22 cellular contexts compared by ENCODE assay signal in genomic region chr11:84420261-84420660, GRCh38.
A peak's percentile ranks its signal among the peaks of the same experiment; 100 is the strongest.
DNase-seq lines count a peak whose midpoint lies in the region; ATAC-seq and TF ChIP-seq lines count a peak whose summit lies in the region.
"Had no signal": no experiment of that assay in that cellular context is flagged by ENCODE, and none has a peak within 500 bp of the region (broad histone marks: within the 10 kb centered on the region; RNA-seq: fewer than 3 reads in every experiment).

No MANE protein-coding gene starts in this region.

- no peak for TF ChIP-seq CTCF in AG09309 (IDR thresholded peaks at IDR 0.05; ENCODE audit: control insufficient read depth, insufficient read depth, low read depth, low read length, missing control alignments)
- no peak for TF ChIP-seq CTCF in WTC11 (IDR thresholded peaks at IDR 0.05)
- no peak for TF ChIP-seq CTCF in fibroblast of the aortic adventitia (IDR thresholded peaks at IDR 0.05; ENCODE audit: insufficient read depth, low read length)

- POLR2A ChIA-PET in WTC11 (lab: Charles Lee): interaction anchor here (0.6 kb wide), 1 partner anchor 138 kb away, joined by 3 read pairs; no protein-coding TSS in a partner anchor

- CTCF ChIA-PET in WTC11 (lab: Charles Lee): no interaction called here

- peak; percentile 71 for DNase-seq in AG09309 (ENCODE audit: low read depth)
- DNase-seq in HS-5 (ENCODE audit: low read depth): peak; percentile 48
- DNase-seq in WTC11 (ENCODE audit: low spot score): no peak
- peak; percentile 8 for DNase-seq in fibroblast of the aortic adventitia (ENCODE audit: low read depth)
- DNase-seq in ecto neural progenitor cell (ENCODE audit: low spot score): no peak
- no peak for DNase-seq in immature natural killer cell
- DNase-seq: activated CD4-positive, alpha-beta T cell treated with anti-CD3 and anti-CD28 coated beads, Interleukin-2, amount 50 U/mL, for 48 hours; activated CD4-positive, CD25-positive, alpha-beta regulatory T cell; activated effector memory CD4-positive, alpha-beta T cell treated with Interleukin-2 at 50 U/mL for 16 hours; activated naive CD8-positive, alpha-beta T cell treated with anti-CD3 and anti-CD28 coated beads, Interleukin-2, amount 50 U/mL, for 24 hours; C1 segment of cervical spinal cord; foreskin fibroblast; left ventricle myocardium superior; MG63; posterior cingulate gyrus; sigmoid colon; substantia nigra had no signal

- H3K9me3 Mint-ChIP-seq in WTC11 (no peaks in the 10 kb centered on the region), immature natural killer cell (peaks cover 2 to 27% (median 15%) of the 10 kb centered on the region in 6 donors)

- H3K27ac Mint-ChIP-seq in WTC11 (peak overlapping the region; percentile 17; the same call in 1 of the 2 replicates), immature natural killer cell (no peak overlapping the region)
- H3K27ac Mint-ChIP-seq: activated naive CD8-positive, alpha-beta T cell treated with anti-CD3 and anti-CD28 coated beads, Interleukin-2, amount 50 U/mL, for 24 hours; natural killer cell treated with Interleukin-12 subunit alpha and Interleukin-12 subunit beta and Interleukin-15 and Interleukin-18, amount 100 ng/mL, for 72 hours had no signal

- H3K4me3 Mint-ChIP-seq in WTC11: no peak overlapping the region
- no peak overlapping the region for H3K4me3 Mint-ChIP-seq in immature natural killer cell
- H3K4me3 Mint-ChIP-seq: activated naive CD8-positive, alpha-beta T cell treated with anti-CD3 and anti-CD28 coated beads, Interleukin-2, amount 50 U/mL, for 24 hours; natural killer cell treated with Interleukin-12 subunit alpha and Interleukin-12 subunit beta and Interleukin-15 and Interleukin-18, amount 100 ng/mL, for 72 hours had no signal

- ATAC-seq in WTC11 (peak; percentile 41), GM21576 (IDR thresholded peaks at IDR 0.05; ENCODE audit: unreplicated experiment) (no peak), GM21360 (IDR thresholded peaks at IDR 0.05; ENCODE audit: unreplicated experiment) (no peak)
- ATAC-seq: activated naive CD8-positive, alpha-beta T cell treated with anti-CD3 and anti-CD28 coated beads, Interleukin-2, amount 50 U/mL, for 24 hours; left ventricle myocardium superior; natural killer cell treated with Interleukin-12 subunit alpha and Interleukin-12 subunit beta and Interleukin-15 and Interleukin-18, amount 100 ng/mL, for 72 hours had no signal

- H3K27me3 Mint-ChIP-seq in WTC11 (ENCODE audit: low read depth) (peaks cover 10% of the 10 kb centered on the region), immature natural killer cell (ENCODE audit: low read depth in 3 of 3) (no peaks in the 10 kb centered on the region)
- H3K27me3 Mint-ChIP-seq: activated naive CD8-positive, alpha-beta T cell treated with anti-CD3 and anti-CD28 coated beads, Interleukin-2, amount 50 U/mL, for 24 hours; natural killer cell treated with Interleukin-12 subunit alpha and Interleukin-12 subunit beta and Interleukin-15 and Interleukin-18, amount 100 ng/mL, for 72 hours had no signal

- H3K4me3 ChIP-seq in AG09309 (ENCODE audit: control insufficient read depth, low read depth, low read length) (no peak overlapping the region), fibroblast of the aortic adventitia (ENCODE audit: low read depth, low read length) (no peak overlapping the region)
- H3K4me3 ChIP-seq: coronary artery, HAP-1, MG63, sigmoid colon had no signal

- H3K4me1 Mint-ChIP-seq in WTC11 (peaks cover 29% of the 10 kb centered on the region), immature natural killer cell (no peaks in the 10 kb centered on the region)
- H3K4me1 Mint-ChIP-seq: activated naive CD8-positive, alpha-beta T cell treated with anti-CD3 and anti-CD28 coated beads, Interleukin-2, amount 50 U/mL, for 24 hours had no signal

- H3K36me3 Mint-ChIP-seq in WTC11: no peaks in the 10 kb centered on the region
- H3K36me3 Mint-ChIP-seq in immature natural killer cell: no peaks in the 10 kb centered on the region

TF ChIP-seq in WTC11, 78 proteins besides CTCF, POLR2A, EP300 and RAD21:
- TF ChIP-seq ATF6 (CRISPR knock-in tag; IDR thresholded peaks at IDR 0.05) (no peak), ZNF232 (CRISPR knock-in tag; IDR thresholded peaks at IDR 0.05) (no peak), ZNF219 (CRISPR knock-in tag; IDR thresholded peaks at IDR 0.05; ENCODE audit: borderline replicate concordance) (no peak), NR3C1 (CRISPR knock-in tag; conservative IDR thresholded peaks at IDR 0.05; ENCODE audit: low read depth) (no peak), KAT7 (CRISPR knock-in tag; IDR thresholded peaks at IDR 0.05; ENCODE audit: borderline replicate concordance) (no peak), ATF2 (CRISPR knock-in tag; IDR thresholded peaks at IDR 0.05; ENCODE audit: borderline replicate concordance, low read depth) (no peak), CBFB (CRISPR knock-in tag; IDR thresholded peaks at IDR 0.05; ENCODE audit: low read depth) (no peak), ZNF416 (CRISPR knock-in tag; IDR thresholded peaks at IDR 0.05) (no peak), ZSCAN18 (CRISPR knock-in tag; IDR thresholded peaks at IDR 0.05) (no peak), TEAD4 (CRISPR knock-in tag; IDR thresholded peaks at IDR 0.05) (no peak), MXD4 (CRISPR knock-in tag; IDR thresholded peaks at IDR 0.05; ENCODE audit: borderline replicate concordance) (no peak), RELA (CRISPR knock-in tag; IDR thresholded peaks at IDR 0.05; ENCODE audit: borderline replicate concordance) (no peak), RORB (CRISPR knock-in tag; IDR thresholded peaks at IDR 0.05) (no peak), ZNF512 (CRISPR knock-in tag; IDR thresholded peaks at IDR 0.05; ENCODE audit: borderline replicate concordance) (no peak), IRF1 (CRISPR knock-in tag; IDR thresholded peaks at IDR 0.05) (no peak)
TF ChIP-seq in WTC11: peak in this region for 0.

Comparison
In these comparisons a context has a peak if more than half of its experiments do, and no peak if none do; other contexts are left out.
1. DNase-seq: peak in AG09309 (single experiment), HS-5 (single experiment) and fibroblast of the aortic adventitia (single experiment); none in WTC11 (single experiment), ecto neural progenitor cell (single experiment) and immature natural killer cell (0 of 3).